9 cellular contexts compared by ENCODE assay signal in genomic region chr10:30529373-30529998, GRCh38.
DNase-seq lines count a peak whose midpoint lies in the region; ATAC-seq and TF ChIP-seq lines count a peak whose summit lies in the region.
"Had no signal": no experiment of that assay in that cellular context is flagged by ENCODE, and none has a peak within 500 bp of the region (broad histone marks: within the 10 kb centered on the region; RNA-seq: fewer than 3 reads in every experiment).

No MANE protein-coding gene starts in this region.

- TF ChIP-seq POLR2A in testis (IDR thresholded peaks at IDR 0.05), result no peak

- no peak overlapping the region for H3K27ac ChIP-seq in testis

- H3K9me3 Mint-ChIP-seq in T-cell, result no peaks in the 10 kb centered on the region
- no peaks in the 10 kb centered on the region for H3K9me3 Mint-ChIP-seq in activated naive CD8-positive, alpha-beta T cell (ENCODE audit: low read depth)
- H3K9me3 Mint-ChIP-seq in naive thymus-derived CD8-positive, alpha-beta T cell, result no peaks in the 10 kb centered on the region
- H3K9me3 Mint-ChIP-seq: nephron had no signal

- H3K4me1 ChIP-seq in testis, result no peaks in the 10 kb centered on the region

- H3K4me3 Mint-ChIP-seq in T-cell, result peak overlapping the region; percentile 82 to 85 (median 84)
- peak overlapping the region; percentile 87 for H3K4me3 Mint-ChIP-seq in activated naive CD8-positive, alpha-beta T cell
- peak overlapping the region; percentile 84 to 92 (median 89) for H3K4me3 Mint-ChIP-seq in naive thymus-derived CD8-positive, alpha-beta T cell
- H3K4me3 Mint-ChIP-seq: nephron had no signal

- TF ChIP-seq CTCF in testis (IDR thresholded peaks at IDR 0.05), result no peak

- no peaks in the 10 kb centered on the region for H3K27me3 ChIP-seq in testis

- peak; percentile 65 to 88 (median 77) for DNase-seq in T-cell
- DNase-seq in naive thymus-derived CD8-positive, alpha-beta T cell, result peak; percentile 47 to 89 (median 80)
- DNase-seq in testis, result peak; percentile 67
- DNase-seq in NCI-H1694 treated with DMSO at 0.1 percent for 48 hours (lab: John Stamatoyannopoulos, UW), result no peak
- DNase-seq in retina, result no peak

- no peaks in the 10 kb centered on the region for H3K9me3 ChIP-seq in testis

- no peaks in the 10 kb centered on the region for H3K36me3 ChIP-seq in testis (ENCODE audit: low read depth, missing control alignments)

- peak overlapping the region; percentile 3 to 4 for H3K4me3 ChIP-seq in testis

- H3K27me3 Mint-ChIP-seq in T-cell, result peaks cover 0 to under 1% of the 10 kb centered on the region in 2 donors
- H3K27me3 Mint-ChIP-seq in activated naive CD8-positive, alpha-beta T cell, result no peaks in the 10 kb centered on the region
- no peaks in the 10 kb centered on the region for H3K27me3 Mint-ChIP-seq in naive thymus-derived CD8-positive, alpha-beta T cell

- H3K27ac Mint-ChIP-seq in T-cell, result peak overlapping the region; percentile 97 to 99
- peak overlapping the region; percentile 95 for H3K27ac Mint-ChIP-seq in activated naive CD8-positive, alpha-beta T cell
- peak overlapping the region; percentile 97 to 99 (median 98) for H3K27ac Mint-ChIP-seq in naive thymus-derived CD8-positive, alpha-beta T cell
- H3K27ac Mint-ChIP-seq: nephron had no signal

- CTCF ChIA-PET in T-cell (lab: Charles Lee), result interaction anchor here (0.6 to 2.5 kb wide), 18 partner anchors 10 to 531 kb away, joined by 3 to 19 read pairs (median 4); no protein-coding TSS in a partner anchor

- WGBS in testis, 2 donors, result 60 to 69% methylated on average over 10 to 28 of the region's 28 CpGs

- intact Hi-C loops in testis (cut with DNase I; ENCODE audit: low total_unique reads), result no loop called here

- POLR2A ChIA-PET in T-cell (lab: Charles Lee), result interaction anchor here (0.6 to 1.3 kb wide), 8 partner anchors 92 to 502 kb away, joined by 3 to 8 read pairs (median 4); partner anchors contain the start of genes MTPAP (in 1 of the 2) and ZNF438 (in 1 of the 2)
- POLR2A ChIA-PET in naive thymus-derived CD8-positive, alpha-beta T cell (lab: Charles Lee), result interaction anchor here (0.6 to 2.0 kb wide), 16 partner anchors 28 to 180 kb away, joined by 3 to 12 read pairs (median 4); partner anchors contain the start of genes MAP3K8 and MTPAP

- peaks cover under 1% of the 10 kb centered on the region for H3K36me3 Mint-ChIP-seq in T-cell
- no peaks in the 10 kb centered on the region for H3K36me3 Mint-ChIP-seq in activated naive CD8-positive, alpha-beta T cell
- no peaks in the 10 kb centered on the region for H3K36me3 Mint-ChIP-seq in naive thymus-derived CD8-positive, alpha-beta T cell

- ATAC-seq in GM18858 (IDR thresholded peaks at IDR 0.05; ENCODE audit: unreplicated experiment), result peak; percentile 47
- ATAC-seq in HG03039 (IDR thresholded peaks at IDR 0.05; ENCODE audit: unreplicated experiment), result peak; percentile 69
- ATAC-seq in T-cell (replicated peaks in 1 of 4), result peak; percentile 83 to 89 (median 86)
- ATAC-seq in naive thymus-derived CD8-positive, alpha-beta T cell, result peak; percentile 88 to 92

- peaks cover 61 to 76% (median 64%) of the 10 kb centered on the region in 3 donors for H3K4me1 Mint-ChIP-seq in T-cell
- peaks cover 45% of the 10 kb centered on the region for H3K4me1 Mint-ChIP-seq in activated naive CD8-positive, alpha-beta T cell (ENCODE audit: low read depth)
- H3K4me1 Mint-ChIP-seq in naive thymus-derived CD8-positive, alpha-beta T cell, result peaks cover 22 to 78% (median 55%) of the 10 kb centered on the region in 4 donors

Comparison
In these comparisons a context has a peak if more than half of its experiments do, and no peak if none do; other contexts are left out.
1. DNase-seq: peak in T-cell (34 of 34), naive thymus-derived CD8-positive, alpha-beta T cell (10 of 10) and testis (single experiment); none in NCI-H1694 treated with DMSO at 0.1 percent for 48 hours (single experiment) and retina (single experiment).
2. Peak in every context shown above with its lines, with median percentiles within 50 percentile points of each other: ATAC-seq, H3K27ac Mint-ChIP-seq and H3K4me3 Mint-ChIP-seq.